Comparison of ENCODE assay signal across 8 cellular contexts in genomic region chr5:141849371-141850182, GRCh38. TPM values are rescaled to one million over a fixed set of nuclear protein-coding genes. Genes with fewer than 3 reads are reported as not detected.
DNase-seq lines count a peak whose midpoint lies in the region; ATAC-seq and TF ChIP-seq lines count a peak whose summit lies in the region.

No MANE protein-coding gene starts in this region.

- peak overlapping the region; percentile 86 for H3K27ac Mint-ChIP-seq in activated T-cell treated with anti-CD3 and anti-CD28 coated beads, Interleukin-2, amount 50 U/mL, for 24 hours

- no peaks in the 10 kb centered on the region for H3K79me2 ChIP-seq in OCI-LY3 (ENCODE audit: low read length)

- no peaks in the 10 kb centered on the region for H3K9me3 Mint-ChIP-seq in activated T-cell treated with anti-CD3 and anti-CD28 coated beads, Interleukin-2, amount 50 U/mL, for 24 hours

- H3K4me2 ChIP-seq in OCI-LY3 (ENCODE audit: low read length) = peak overlapping the region; percentile 88

- no peaks in the 10 kb centered on the region for H3K36me3 ChIP-seq in OCI-LY3 (replicated peaks; ENCODE audit: low read depth, low read length)
- H3K36me3 ChIP-seq in muscle layer of duodenum (ENCODE audit: control insufficient read depth in 1 of 2, insufficient read depth in 2 of 2, low read length in 2 of 2) = no peaks in the 10 kb centered on the region

- H3K27me3 ChIP-seq in OCI-LY3 (ENCODE audit: low read depth, low read length) = 0 out of 2 replicates have a peak, but pooled peaks cover 3% of the 10 kb centered on the region
- H3K27me3 ChIP-seq in muscle layer of duodenum (ENCODE audit: low read depth, low read length) = peaks cover 4% of the 10 kb centered on the region

- no peaks in the 10 kb centered on the region for H3K27me3 Mint-ChIP-seq in activated T-cell treated with anti-CD3 and anti-CD28 coated beads, Interleukin-2, amount 50 U/mL, for 24 hours

- no peak for TF ChIP-seq CTCF in OCI-LY3 (IDR thresholded peaks at IDR 0.05; ENCODE audit: low read depth, low read length)

- H3K9me3 ChIP-seq in OCI-LY3 (ENCODE audit: insufficient read depth, low read length) = no peaks in the 10 kb centered on the region
- no peaks in the 10 kb centered on the region for H3K9me3 ChIP-seq in muscle layer of duodenum (ENCODE audit: control insufficient read depth in 1 of 2, low read length in 2 of 2)

- H3K36me3 Mint-ChIP-seq in activated T-cell treated with anti-CD3 and anti-CD28 coated beads, Interleukin-2, amount 50 U/mL, for 24 hours (ENCODE audit: low read depth) = no peaks in the 10 kb centered on the region

- ATAC-seq in GM19397 (IDR thresholded peaks at IDR 0.05; ENCODE audit: unreplicated experiment) (peak; percentile 76), esophagus mucosa (peak; percentile 88)

- peak overlapping the region; percentile 81 for H3K4me3 Mint-ChIP-seq in activated T-cell treated with anti-CD3 and anti-CD28 coated beads, Interleukin-2, amount 50 U/mL, for 24 hours

- H3K4me1 Mint-ChIP-seq in activated T-cell treated with anti-CD3 and anti-CD28 coated beads, Interleukin-2, amount 50 U/mL, for 24 hours (ENCODE audit: low read depth) = peaks cover 18% of the 10 kb centered on the region

- H3K4me1 ChIP-seq in OCI-LY3 (ENCODE audit: low read length) (peaks cover 15% of the 10 kb centered on the region), muscle layer of duodenum (ENCODE audit: control insufficient read depth in 1 of 2, insufficient read depth in 2 of 2, low read length in 2 of 2) (peaks cover 8 to 9% of the 10 kb centered on the region in 2 donors)

- H3K9ac ChIP-seq in OCI-LY3 (ENCODE audit: low read length) = peak overlapping the region; percentile 99

- peak overlapping the region; percentile 84 for H2AFZ ChIP-seq in OCI-LY3 (ENCODE audit: low read depth, low read length)

- H4K20me1 ChIP-seq in OCI-LY3 (ENCODE audit: insufficient read depth, low read length) = no peaks in the 10 kb centered on the region

- H3K4me3 ChIP-seq in OCI-LY3 (ENCODE audit: low read length) = peak overlapping the region; percentile 98
- H3K4me3 ChIP-seq in muscle layer of duodenum (ENCODE audit: low read depth in 1 of 2, low read length in 2 of 2) = peak overlapping the region; percentile 81 to 82

- H3K27ac ChIP-seq in OCI-LY3 (ENCODE audit: low read length) (peak overlapping the region; percentile 72), muscle layer of duodenum (ENCODE audit: low read length) (peak overlapping the region; percentile 92)

- DNase-seq in CD1c-positive myeloid dendritic cell (ENCODE audit: extremely low spot score) = peak; percentile 80
- DNase-seq in HPDE6-E6E7 (ENCODE audit: extremely low spot score) = peak; percentile 92
- DNase-seq in activated T-cell treated with anti-CD3 and anti-CD28 coated beads, Interleukin-2, amount 50 U/mL, for 24 hours = peak; percentile 83
- DNase-seq in stimulated activated CD8-positive, alpha-beta memory T cell treated with anti-CD3 and anti-CD28 coated beads, Interleukin-7, amount 100 ng/mL, for 24 hours (ENCODE audit: low read depth) = peak; percentile 47

RNA-seq across cellular contexts. Expression of gene PCDH1, which starts 28.6 kb away (rescaled TPM):
- total RNA-seq in esophagus mucosa = 62.7 TPM

Comparison
In these comparisons a context has a peak if more than half of its experiments do, and no peak if none do; other contexts are left out.
1. Peak in every context shown above with its lines: DNase-seq, ATAC-seq, H3K4me3 ChIP-seq and H3K27ac ChIP-seq.